Comparison of ENCODE assay signal across 8 cellular contexts in genomic region chr13:110306340-110306959, GRCh38. TPM values are rescaled to one million over a fixed set of nuclear protein-coding genes. Genes with fewer than 3 reads are reported as not detected.
A peak's percentile ranks its signal among the peaks of the same experiment; 100 is the strongest.
DNase-seq lines count a peak whose midpoint lies in the region; ATAC-seq and TF ChIP-seq lines count a peak whose summit lies in the region.

No MANE protein-coding gene starts in this region.

- peak overlapping the region; percentile 91 for H3K9ac ChIP-seq in PC-3 (ENCODE audit: low read length)

- no peaks in the 10 kb centered on the region for H3K27me3 ChIP-seq in PC-3 (ENCODE audit: low read length)
- no peaks in the 10 kb centered on the region for H3K27me3 ChIP-seq in thyroid gland

- TF ChIP-seq CTCF in PC-3 (conservative IDR thresholded peaks at IDR 0.05; ENCODE audit: low read depth, low read length) (no peak), endothelial cell (IDR thresholded peaks at IDR 0.05; ENCODE audit: unreplicated experiment) (no peak), thyroid gland (IDR thresholded peaks at IDR 0.05) (no peak)

- TF ChIP-seq POLR2A in thyroid gland (IDR thresholded peaks at IDR 0.05) = no peak

- peaks cover 70% of the 10 kb centered on the region for H3K79me2 ChIP-seq in PC-3 (ENCODE audit: low read length)

- ATAC-seq in PC-3 (peak; percentile 5), GM19328 (IDR thresholded peaks at IDR 0.05; ENCODE audit: unreplicated experiment) (no peak), GM18519 (IDR thresholded peaks at IDR 0.05; ENCODE audit: low FRiP score, unreplicated experiment) (no peak)
- ATAC-seq in activated CD8-positive, alpha-beta memory T cell treated with anti-CD3 and anti-CD28 coated beads, Interleukin-2, amount 10 ng/mL, durations not matched to agents 7 days and 5 days = no peak

- H2AFZ ChIP-seq in PC-3 (ENCODE audit: low read length) = peak overlapping the region; percentile 69

- H3K36me3 Mint-ChIP-seq in endothelial cell (ENCODE audit: low read depth, unreplicated experiment) = peaks cover 64% of the 10 kb centered on the region
- no peaks in the 10 kb centered on the region for H3K36me3 Mint-ChIP-seq in activated CD8-positive, alpha-beta memory T cell treated with anti-CD3 and anti-CD28 coated beads, Interleukin-2, amount 10 ng/mL, durations not matched to agents 7 days and 5 days

- H3K27me3 Mint-ChIP-seq in endothelial cell (ENCODE audit: unreplicated experiment) = peaks cover 17% of the 10 kb centered on the region
- H3K27me3 Mint-ChIP-seq in activated CD8-positive, alpha-beta memory T cell treated with anti-CD3 and anti-CD28 coated beads, Interleukin-2, amount 10 ng/mL, durations not matched to agents 7 days and 5 days = peaks cover 78% of the 10 kb centered on the region

- H3K4me3 ChIP-seq in PC-3 (ENCODE audit: low read length) = peak overlapping the region; percentile 72
- H3K4me3 ChIP-seq in thyroid gland (replicated peaks in 1 of 3) = peak overlapping the region; percentile 76 to 97 (median 76)

- WGBS in thyroid gland, 2 donors = 0 to 3% methylated on average over 2 to 23 of the region's 53 CpGs

- DNase-seq in PC-3 = no peak
- no peak for DNase-seq in endothelial cell (ENCODE audit: low spot score)
- peak; percentile 49 to 52 for DNase-seq in lung microvascular endothelial cell (ENCODE audit: low read depth in 2 of 2)
- DNase-seq in thyroid gland = peak; percentile 38 to 39
- no peak for DNase-seq in activated CD8-positive, alpha-beta memory T cell treated with anti-CD3 and anti-CD28 coated beads, Interleukin-2, amount 10 ng/mL, durations not matched to agents 7 days and 5 days
- DNase-seq in putamen (ENCODE audit: low spot score) = no peak

- H3F3A ChIP-seq in PC-3 (ENCODE audit: low read length, unreplicated experiment) = no peaks in the 10 kb centered on the region

- H3K27ac Mint-ChIP-seq in endothelial cell (ENCODE audit: unreplicated experiment) = no peak overlapping the region
- H3K27ac Mint-ChIP-seq in activated CD8-positive, alpha-beta memory T cell treated with anti-CD3 and anti-CD28 coated beads, Interleukin-2, amount 10 ng/mL, durations not matched to agents 7 days and 5 days = no peak overlapping the region

- peaks cover 77% of the 10 kb centered on the region for H3K4me1 Mint-ChIP-seq in endothelial cell (ENCODE audit: unreplicated experiment)
- H3K4me1 Mint-ChIP-seq in activated CD8-positive, alpha-beta memory T cell treated with anti-CD3 and anti-CD28 coated beads, Interleukin-2, amount 10 ng/mL, durations not matched to agents 7 days and 5 days = peaks cover 3% of the 10 kb centered on the region

- no peaks in the 10 kb centered on the region for H4K20me1 ChIP-seq in PC-3 (ENCODE audit: low read length)

- H3K36me3 ChIP-seq in PC-3 (ENCODE audit: low read depth, low read length) = no peaks in the 10 kb centered on the region
- no peaks in the 10 kb centered on the region for H3K36me3 ChIP-seq in thyroid gland

- CTCF ChIA-PET in PC-3 (lab: Charles Lee) = no interaction called here
- CTCF ChIA-PET in activated CD8-positive, alpha-beta memory T cell treated with anti-CD3 and anti-CD28 coated beads, Interleukin-2, amount 10 ng/mL, durations not matched to agents 7 days and 5 days (lab: Charles Lee) = no interaction called here

- POLR2A ChIA-PET in PC-3 (lab: Charles Lee; ENCODE audit: unreplicated experiment) = interaction anchor here (0.6 to 1.1 kb wide), 6 partner anchors 41 to 112 kb away, joined by 3 to 6 read pairs (median 4); no protein-coding TSS in a partner anchor

- H3K4me3 Mint-ChIP-seq in endothelial cell (ENCODE audit: unreplicated experiment) = peak overlapping the region; percentile 96
- H3K4me3 Mint-ChIP-seq in activated CD8-positive, alpha-beta memory T cell treated with anti-CD3 and anti-CD28 coated beads, Interleukin-2, amount 10 ng/mL, durations not matched to agents 7 days and 5 days = no peak overlapping the region

- H3K9me3 Mint-ChIP-seq in endothelial cell (ENCODE audit: unreplicated experiment) = no peaks in the 10 kb centered on the region
- no peaks in the 10 kb centered on the region for H3K9me3 Mint-ChIP-seq in activated CD8-positive, alpha-beta memory T cell treated with anti-CD3 and anti-CD28 coated beads, Interleukin-2, amount 10 ng/mL, durations not matched to agents 7 days and 5 days (ENCODE audit: low read depth)

- peak overlapping the region; percentile 9; the same call in 1 of the 2 replicates for H3K27ac ChIP-seq in PC-3 (ENCODE audit: low read length)
- peak overlapping the region; percentile 90 to 99 (median 93) for H3K27ac ChIP-seq in thyroid gland

- BruUV-seq in PC-3 (replicated peaks; lab: Mats Ljungman, UMichigan) = no TSS peak

- no peaks in the 10 kb centered on the region for H3K9me3 ChIP-seq in PC-3 (ENCODE audit: low read length)
- no peaks in the 10 kb centered on the region for H3K9me3 ChIP-seq in thyroid gland

- intact Hi-C loops in PC-3 (cut with micrococcal nuclease) (loop anchor here (5.0 kb wide), 1 partner anchor 106 kb away; no protein-coding TSS in a partner anchor), thyroid gland (cut with DNase I) (no loop called here)

- H3K9me2 ChIP-seq in PC-3 (replicated peaks; ENCODE audit: low read length) = no peaks in the 10 kb centered on the region

- H3K4me1 ChIP-seq in PC-3 (ENCODE audit: insufficient read depth, low read length) (peaks cover 37% of the 10 kb centered on the region), thyroid gland (peaks cover 45 to 66% of the 10 kb centered on the region in 2 donors)

- peak overlapping the region; percentile 80 for H3K4me2 ChIP-seq in PC-3 (ENCODE audit: low read length)

RNA-seq across cellular contexts. Expression of gene COL4A1, which starts 0.5 kb away (rescaled TPM):
- total RNA-seq in PC-3 (2014; rRNA removed) (35.7 and 48.7 TPM in 2 replicates), endothelial cell (ENCODE audit: unreplicated experiment) (2,720 TPM), lung microvascular endothelial cell (836 and 1,068 TPM in 2 replicates), thyroid gland (100 to 1,000 TPM in 2 of 4 donors, 10 to 100 TPM in 2; 71.3 to 161 (median 112) TPM)
- not detected for total RNA-seq in activated CD8-positive, alpha-beta memory T cell treated with anti-CD3 and anti-CD28 coated beads, Interleukin-2, amount 10 ng/mL, durations not matched to agents 7 days and 5 days

RNA-seq across cellular contexts. Expression of gene COL4A2, which starts 0.6 kb away (rescaled TPM):
- total RNA-seq in PC-3 (2014; rRNA removed) (74.5 and 127 TPM in 2 replicates), endothelial cell (ENCODE audit: unreplicated experiment) (1,556 TPM), lung microvascular endothelial cell (728 and 775 TPM in 2 replicates), thyroid gland (100 to 1,000 TPM in 3 of 4 donors, 10 to 100 TPM in 1; 97.6 to 193 (median 131) TPM)
- total RNA-seq in activated CD8-positive, alpha-beta memory T cell treated with anti-CD3 and anti-CD28 coated beads, Interleukin-2, amount 10 ng/mL, durations not matched to agents 7 days and 5 days = not detected

Comparison
In these comparisons a context has a peak if more than half of its experiments do, and no peak if none do; other contexts are left out.
1. DNase-seq: peak in lung microvascular endothelial cell (2 of 2) and thyroid gland (2 of 2); none in PC-3 (single experiment), endothelial cell (single experiment), activated CD8-positive, alpha-beta memory T cell treated with anti-CD3 and anti-CD28 coated beads, Interleukin-2, amount 10 ng/mL, durations not matched to agents 7 days and 5 days (single experiment) and putamen (single experiment).
2. RNA of gene COL4A1, which starts 0.5 kb away (total RNA-seq): 2,720 TPM in endothelial cell (single experiment), 836 to 1,068 TPM in lung microvascular endothelial cell, 71.3 to 161 TPM in thyroid gland and 35.7 to 48.7 TPM in PC-3; not detected in activated CD8-positive, alpha-beta memory T cell treated with anti-CD3 and anti-CD28 coated beads, Interleukin-2, amount 10 ng/mL, durations not matched to agents 7 days and 5 days; every median in the first group is over 10 times any median in the second.
3. RNA of gene COL4A2, which starts 0.6 kb away (total RNA-seq): 1,556 TPM in endothelial cell (single experiment), 728 to 775 TPM in lung microvascular endothelial cell, 97.6 to 193 TPM in thyroid gland and 74.5 to 127 TPM in PC-3; not detected in activated CD8-positive, alpha-beta memory T cell treated with anti-CD3 and anti-CD28 coated beads, Interleukin-2, amount 10 ng/mL, durations not matched to agents 7 days and 5 days; every median in the first group is over 10 times any median in the second.